ENCODE assay signal across 9 cellular contexts in the genomic region with DNA sequence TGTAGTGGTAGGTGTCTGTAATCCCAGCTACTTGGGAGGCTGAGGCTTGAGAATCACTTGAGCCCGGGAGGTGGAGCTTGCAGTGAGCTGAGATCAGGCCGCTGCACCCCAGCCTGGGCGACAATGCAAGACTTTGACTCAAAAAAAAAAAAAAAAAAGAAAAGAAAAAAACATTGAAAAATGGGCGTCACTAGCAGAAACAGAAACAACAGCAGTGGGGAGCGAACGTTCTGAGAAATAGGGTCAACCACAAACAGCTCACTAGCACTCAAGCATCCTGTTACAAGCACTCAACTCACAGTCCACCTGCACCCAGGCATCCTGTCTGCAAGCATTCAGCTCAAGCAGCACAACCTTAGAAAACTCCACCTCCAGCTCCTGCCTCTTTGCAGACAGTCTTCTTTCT. TPM values are rescaled to one million over a fixed set of nuclear protein-coding genes. Genes with fewer than 3 reads are reported as not detected.
DNase-seq lines count a peak whose midpoint lies in the region; ATAC-seq and TF ChIP-seq lines count a peak whose summit lies in the region.
"Had no signal": no experiment of that assay in that cellular context is flagged by ENCODE, and none has a peak within 500 bp of the region (broad histone marks: within the 10 kb centered on the region; RNA-seq: fewer than 3 reads in every experiment).

No MANE protein-coding gene starts in this region.

- H2AFZ ChIP-seq in OCI-LY1 (ENCODE audit: low read length): no peak overlapping the region

- no peaks in the 10 kb centered on the region for H4K20me1 ChIP-seq in OCI-LY1 (ENCODE audit: insufficient read depth, low read length)

- intact Hi-C loops in right cardiac atrium (cut with DNase I) (no loop called here), Right ventricle myocardium inferior (cut with DNase I) (no loop called here)

- H3K27me3 ChIP-seq in right cardiac atrium (ENCODE audit: control insufficient read depth, insufficient read depth): no peaks in the 10 kb centered on the region
- no peaks in the 10 kb centered on the region for H3K27me3 ChIP-seq in OCI-LY1 (ENCODE audit: insufficient read depth, low read length)
- H3K27me3 ChIP-seq: breast epithelium had no signal

- H3K4me3 ChIP-seq in right cardiac atrium (ENCODE audit: low read length): no peak overlapping the region
- peak overlapping the region; percentile 46 for H3K4me3 ChIP-seq in OCI-LY1 (ENCODE audit: low read depth, low read length, poor library complexity, severe bottlenecking)
- H3K4me3 ChIP-seq: breast epithelium had no signal

- no peaks in the 10 kb centered on the region for H3K4me1 ChIP-seq in right cardiac atrium (ENCODE audit: control insufficient read depth, insufficient read depth, low read length)
- H3K4me1 ChIP-seq in OCI-LY1 (ENCODE audit: insufficient read depth, low read length, severe bottlenecking): peaks cover 79% of the 10 kb centered on the region
- H3K4me1 ChIP-seq: breast epithelium had no signal

- peak overlapping the region; percentile 80 for H3K4me2 ChIP-seq in OCI-LY1 (ENCODE audit: low read length)

- H3K27ac ChIP-seq in right cardiac atrium (ENCODE audit: low read length): no peak overlapping the region
- peak overlapping the region; percentile 93 for H3K27ac ChIP-seq in OCI-LY1 (ENCODE audit: low read depth, low read length, poor library complexity, severe bottlenecking)
- H3K27ac ChIP-seq: breast epithelium had no signal

- H3K79me2 ChIP-seq in OCI-LY1 (ENCODE audit: insufficient read depth, low read length): no peaks in the 10 kb centered on the region

- no peaks in the 10 kb centered on the region for H3K36me3 ChIP-seq in OCI-LY1 (ENCODE audit: insufficient read depth, low read length)
- H3K36me3 ChIP-seq: breast epithelium had no signal

- H3K9me2 ChIP-seq in OCI-LY1 (ENCODE audit: low read depth, low read length): no peaks in the 10 kb centered on the region

- no peak for TF ChIP-seq CTCF in OCI-LY1 (IDR thresholded peaks at IDR 0.05; ENCODE audit: low read length)

- H3K9ac ChIP-seq in OCI-LY1 (ENCODE audit: low read length): peak overlapping the region; percentile 50; the same call in 1 of the 2 replicates

- WGBS in right cardiac atrium: 49% methylated on average over 6 of the region's 6 CpGs

- ATAC-seq in right cardiac atrium (peak; percentile 33 to 47), Right ventricle myocardium inferior (no peak), HG03135 (IDR thresholded peaks at IDR 0.05; ENCODE audit: unreplicated experiment) (peak; percentile 97)

- H3K9me3 ChIP-seq in right cardiac atrium (ENCODE audit: control insufficient read depth, low read length): no peaks in the 10 kb centered on the region
- no peaks in the 10 kb centered on the region for H3K9me3 ChIP-seq in OCI-LY1 (ENCODE audit: low read length)
- H3K9me3 ChIP-seq: breast epithelium had no signal

- H3F3A ChIP-seq in OCI-LY1 (ENCODE audit: insufficient read depth, low read length): peaks cover 12% of the 10 kb centered on the region; the same call in 1 of the 2 replicates

- DNase-seq in right cardiac atrium (peak in 1 of 3 donors; percentile 68), Right ventricle myocardium inferior (ENCODE audit: missing footprints) (no peak), activated gamma-delta T cell treated with Interleukin-2 at 50 U/mL for 16 hours (peak; percentile 83), amygdala (lab: John Stamatoyannopoulos, UW) (no peak), SW 1271 (lab: John Stamatoyannopoulos, UW) (no peak)
- DNase-seq in stimulated activated CD4-positive, alpha-beta T cell treated with anti-CD3 and anti-CD28 coated beads, Interleukin-1b, Interleukin-23, amount 100 ng/mL, for 48 hours: peak; percentile 82

RNA-seq across cellular contexts. Expression of gene TRIM14, which starts 17.2 kb away (rescaled TPM):
- 1 to 10 TPM; 3.8 to 8.1 (median 4.8) TPM for total RNA-seq in right cardiac atrium
- 1.2 TPM for polyA plus RNA-seq in right cardiac atrium
- total RNA-seq in Right ventricle myocardium inferior: 5.1 TPM

RNA-seq across cellular contexts. Expression of gene NANS, which starts 45.3 kb away (rescaled TPM):
- total RNA-seq in right cardiac atrium (10 to 100 TPM; 25.0 to 32.4 (median 30.2) TPM), Right ventricle myocardium inferior (37.2 TPM)
- polyA plus RNA-seq in right cardiac atrium: 37.2 TPM

Comparison
In these comparisons a context has a peak if more than half of its experiments do, and no peak if none do; other contexts are left out.
1. DNase-seq: peak in activated gamma-delta T cell treated with Interleukin-2 at 50 U/mL for 16 hours (single experiment) and stimulated activated CD4-positive, alpha-beta T cell treated with anti-CD3 and anti-CD28 coated beads, Interleukin-1b, Interleukin-23, amount 100 ng/mL, for 48 hours (single experiment); none in Right ventricle myocardium inferior (single experiment), amygdala (0 of 56) and SW 1271 (0 of 2).